Comparison of ENCODE assay signal across 18 cellular contexts in the genomic region with DNA sequence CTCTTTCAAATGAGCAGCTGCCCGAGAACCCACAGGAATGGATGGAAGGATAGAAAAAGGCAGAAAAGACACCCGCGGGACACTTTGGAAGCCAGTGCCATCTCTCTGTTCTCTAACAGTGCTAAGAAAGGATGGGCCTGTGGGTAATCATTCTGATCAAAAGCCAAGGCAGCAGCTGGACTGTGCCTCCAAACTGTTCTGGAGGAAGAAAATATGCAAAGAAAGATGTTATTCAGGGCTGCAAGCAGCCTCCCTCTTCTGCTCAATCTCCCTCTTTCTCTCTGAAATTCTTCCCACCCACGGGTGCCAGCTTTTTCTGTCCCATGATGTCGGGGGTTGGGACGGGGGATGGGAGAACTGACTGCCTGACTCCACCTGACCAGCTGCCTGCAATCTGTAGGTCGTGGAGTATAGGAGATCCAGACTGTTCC. TPM values are rescaled to one million over a fixed set of nuclear protein-coding genes. Genes with fewer than 3 reads are reported as not detected.
DNase-seq lines count a peak whose midpoint lies in the region; ATAC-seq and TF ChIP-seq lines count a peak whose summit lies in the region.
"Had no signal": no experiment of that assay in that cellular context is flagged by ENCODE, and none has a peak within 500 bp of the region (broad histone marks: within the 10 kb centered on the region; RNA-seq: fewer than 3 reads in every experiment).

No MANE protein-coding gene starts in this region.

- H3K9me3 Mint-ChIP-seq in CD14-positive monocyte (peaks cover 0 to 3% (median 2%) of the 10 kb centered on the region in 7 donors), glutamatergic neuron (ENCODE audit: unreplicated experiment) (peaks cover 5% of the 10 kb centered on the region)
- no peaks in the 10 kb centered on the region for H3K9me3 Mint-ChIP-seq in activated CD8-positive, alpha-beta T cell treated with anti-CD3 and anti-CD28 coated beads, Interleukin-2, amount 10 ng/mL, durations not matched to agents 7 days and 5 days (ENCODE audit: insufficient read depth)
- H3K9me3 Mint-ChIP-seq: activated CD8-positive, alpha-beta T cell treated with anti-CD3 and anti-CD28 coated beads for 36 hours; activated naive CD4-positive, alpha-beta T cell treated with anti-CD3 and anti-CD28 coated beads, Interleukin-2, amount 50 U/mL, for 72 hours; T-helper 2 cell treated with Interferon-gamma antibody and Interleukin-4, amounts not matched to agents 5 μg/mL and 100 μg/mL, for 36 hours had no signal

- TF ChIP-seq CTCF in CD14-positive monocyte (IDR thresholded peaks at IDR 0.05) (no peak), WERI-Rb-1 (IDR thresholded peaks at IDR 0.05; ENCODE audit: low read depth, low read length) (no peak), glutamatergic neuron (IDR thresholded peaks at IDR 0.05; ENCODE audit: partially characterized antibody, unreplicated experiment) (no peak)

- intact Hi-C loops in CD14-positive monocyte (cut with micrococcal nuclease) = loop anchor here in 1 of 2 donors (2.0 kb wide), 1 partner anchor 20 kb away; no protein-coding TSS in a partner anchor

- POLR2A ChIA-PET in activated CD8-positive, alpha-beta T cell treated with anti-CD3 and anti-CD28 coated beads, Interleukin-2, amount 10 ng/mL, durations not matched to agents 7 days and 5 days (lab: Charles Lee) = interaction anchor here (0.6 kb wide), 1 partner anchor 352 kb away, joined by 3 read pairs; no protein-coding TSS in a partner anchor

- no peaks in the 10 kb centered on the region for H3K36me3 ChIP-seq in WERI-Rb-1

- peak overlapping the region in 1 of 2 donors; percentile 2 for H3K4me3 Mint-ChIP-seq in CD14-positive monocyte
- peak overlapping the region; percentile 71 for H3K4me3 Mint-ChIP-seq in glutamatergic neuron (ENCODE audit: unreplicated experiment)
- H3K4me3 Mint-ChIP-seq in activated CD8-positive, alpha-beta T cell treated with anti-CD3 and anti-CD28 coated beads, Interleukin-2, amount 10 ng/mL, durations not matched to agents 7 days and 5 days = no peak overlapping the region
- H3K4me3 Mint-ChIP-seq: activated CD8-positive, alpha-beta T cell treated with anti-CD3 and anti-CD28 coated beads for 36 hours; T-helper 2 cell treated with Interferon-gamma antibody and Interleukin-4, amounts not matched to agents 5 μg/mL and 100 μg/mL, for 36 hours had no signal

- H3K4me3 ChIP-seq in WERI-Rb-1 (ENCODE audit: low read depth, low read length) = no peak overlapping the region
- H3K4me3 ChIP-seq: mucosa of descending colon had no signal

- peaks cover 25% of the 10 kb centered on the region for H3K4me1 Mint-ChIP-seq in CD14-positive monocyte
- peaks cover 10% of the 10 kb centered on the region for H3K4me1 Mint-ChIP-seq in glutamatergic neuron (ENCODE audit: low read depth, unreplicated experiment)
- no peaks in the 10 kb centered on the region for H3K4me1 Mint-ChIP-seq in activated CD8-positive, alpha-beta T cell treated with anti-CD3 and anti-CD28 coated beads, Interleukin-2, amount 10 ng/mL, durations not matched to agents 7 days and 5 days (ENCODE audit: low read depth)

- ATAC-seq in activated CD8-positive, alpha-beta T cell treated with anti-CD3 and anti-CD28 coated beads, Interleukin-2, amount 10 ng/mL, durations not matched to agents 7 days and 5 days = no peak
- ATAC-seq: activated CD8-positive, alpha-beta T cell treated with anti-CD3 and anti-CD28 coated beads for 36 hours had no signal

- H3K36me3 Mint-ChIP-seq in CD14-positive monocyte = peaks cover 0 to 3% of the 10 kb centered on the region in 2 donors
- no peaks in the 10 kb centered on the region for H3K36me3 Mint-ChIP-seq in glutamatergic neuron (ENCODE audit: unreplicated experiment)
- no peaks in the 10 kb centered on the region for H3K36me3 Mint-ChIP-seq in activated CD8-positive, alpha-beta T cell treated with anti-CD3 and anti-CD28 coated beads, Interleukin-2, amount 10 ng/mL, durations not matched to agents 7 days and 5 days (ENCODE audit: low read depth)
- H3K36me3 Mint-ChIP-seq: activated naive CD4-positive, alpha-beta T cell treated with anti-CD3 and anti-CD28 coated beads, Interleukin-2, amount 50 U/mL, for 72 hours had no signal

- DNase-seq in CD14-positive monocyte (ENCODE audit: low spot score) (no peak), WERI-Rb-1 (peak; percentile 15), glutamatergic neuron (peak; percentile 49), retina (peak; percentile 54), NCI-H82 treated with DMSO at 0.1 percent for 48 hours (lab: John Stamatoyannopoulos, UW; ENCODE audit: unreplicated experiment) (no peak), Kasumi-1 (lab: John Stamatoyannopoulos, UW) (no peak), GM19238 (ENCODE audit: insufficient read length, low spot score) (no peak)
- no peak for DNase-seq in activated CD8-positive, alpha-beta T cell treated with anti-CD3 and anti-CD28 coated beads, Interleukin-2, amount 10 ng/mL, durations not matched to agents 7 days and 5 days
- DNase-seq: activated CD8-positive, alpha-beta T cell treated with anti-CD3 and anti-CD28 coated beads for 36 hours; COR-L47; GOT3; NCI-H2029 treated with DMSO at 0.1 percent for 48 hours; OCI-M1; stimulated activated CD4-positive, alpha-beta T cell treated with anti-CD3 and anti-CD28 coated beads, Interleukin-12 subunit alpha, Interleukin-12 subunit beta, amount 100 ng/mL, for 4 hours; stimulated activated CD8-positive, alpha-beta memory T cell treated with anti-CD3 and anti-CD28 coated beads, Interleukin-4, amount 100 ng/mL, for 48 hours had no signal

- no peaks in the 10 kb centered on the region for H3K27me3 ChIP-seq in WERI-Rb-1 (ENCODE audit: insufficient read depth, low read depth, severe bottlenecking)

- H3K27me3 Mint-ChIP-seq in CD14-positive monocyte (ENCODE audit: low read depth in 3 of 3) (peaks cover 2 to 4% (median 3%) of the 10 kb centered on the region in 3 donors), glutamatergic neuron (ENCODE audit: unreplicated experiment) (no peaks in the 10 kb centered on the region)
- no peaks in the 10 kb centered on the region for H3K27me3 Mint-ChIP-seq in activated CD8-positive, alpha-beta T cell treated with anti-CD3 and anti-CD28 coated beads, Interleukin-2, amount 10 ng/mL, durations not matched to agents 7 days and 5 days (ENCODE audit: low read depth)

- H3K27ac Mint-ChIP-seq in CD14-positive monocyte = peak overlapping the region; percentile 84 to 95 (median 87)
- H3K27ac Mint-ChIP-seq in glutamatergic neuron (ENCODE audit: unreplicated experiment) = peak overlapping the region; percentile 91
- H3K27ac Mint-ChIP-seq in activated CD8-positive, alpha-beta T cell treated with anti-CD3 and anti-CD28 coated beads, Interleukin-2, amount 10 ng/mL, durations not matched to agents 7 days and 5 days = no peak overlapping the region
- H3K27ac Mint-ChIP-seq: activated CD8-positive, alpha-beta T cell treated with anti-CD3 and anti-CD28 coated beads for 36 hours; activated naive CD4-positive, alpha-beta T cell treated with anti-CD3 and anti-CD28 coated beads, Interleukin-2, amount 50 U/mL, for 72 hours; T-helper 2 cell treated with Interferon-gamma antibody and Interleukin-4, amounts not matched to agents 5 μg/mL and 100 μg/mL, for 36 hours had no signal

- no peak overlapping the region for H3K27ac ChIP-seq in WERI-Rb-1

- H3K9me3 ChIP-seq in WERI-Rb-1 (ENCODE audit: severe bottlenecking) = no peaks in the 10 kb centered on the region
- H3K9me3 ChIP-seq: mucosa of descending colon had no signal

- CTCF ChIA-PET in activated CD8-positive, alpha-beta T cell treated with anti-CD3 and anti-CD28 coated beads, Interleukin-2, amount 10 ng/mL, durations not matched to agents 7 days and 5 days (lab: Charles Lee) = interaction anchor here (1.4 kb wide), 1 partner anchor 76 kb away, joined by 3 read pairs; no protein-coding TSS in a partner anchor

RNA-seq across cellular contexts. Expression of gene FTH1, which starts 37.8 kb away (rescaled TPM):
- polyA plus RNA-seq in CD14-positive monocyte = over 10,000 TPM in 1 of 2 donors, 1,000 to 10,000 TPM in 1; 8,968 to 11,239 TPM
- 885 TPM for total RNA-seq in glutamatergic neuron (ENCODE audit: unreplicated experiment)
- 100 to 1,000 TPM; 709 to 727 TPM for total RNA-seq in activated CD8-positive, alpha-beta T cell treated with anti-CD3 and anti-CD28 coated beads, Interleukin-2, amount 10 ng/mL, durations not matched to agents 7 days and 5 days

RNA-seq across cellular contexts. Expression of gene BEST1, which starts 55.1 kb away (rescaled TPM):
- 1 to 10 TPM; 5.9 to 7.4 TPM for polyA plus RNA-seq in CD14-positive monocyte
- 4.6 TPM for total RNA-seq in glutamatergic neuron (ENCODE audit: unreplicated experiment)
- not detected for total RNA-seq in activated CD8-positive, alpha-beta T cell treated with anti-CD3 and anti-CD28 coated beads, Interleukin-2, amount 10 ng/mL, durations not matched to agents 7 days and 5 days

Comparison
In these comparisons a context has a peak if more than half of its experiments do, and no peak if none do; other contexts are left out.
1. DNase-seq: peak in WERI-Rb-1 (single experiment), glutamatergic neuron (single experiment) and retina (single experiment); none in CD14-positive monocyte (single experiment), NCI-H82 treated with DMSO at 0.1 percent for 48 hours (single experiment), Kasumi-1 (0 of 2), GM19238 (single experiment) and activated CD8-positive, alpha-beta T cell treated with anti-CD3 and anti-CD28 coated beads, Interleukin-2, amount 10 ng/mL, durations not matched to agents 7 days and 5 days (single experiment).